Comparison of ENCODE assay signal across 9 cellular contexts in genomic region chr17:64418506-64419339, GRCh38. TPM values are rescaled to one million over a fixed set of nuclear protein-coding genes. Genes with fewer than 3 reads are reported as not detected.
DNase-seq lines count a peak whose midpoint lies in the region; ATAC-seq and TF ChIP-seq lines count a peak whose summit lies in the region.
"Had no signal": no experiment of that assay in that cellular context is flagged by ENCODE, and none has a peak within 500 bp of the region (broad histone marks: within the 10 kb centered on the region; RNA-seq: fewer than 3 reads in every experiment).

No MANE protein-coding gene starts in this region.

- H2AFZ ChIP-seq in Karpas-422 (ENCODE audit: low read length), result no peak overlapping the region
- H2AFZ ChIP-seq in OCI-LY7 (ENCODE audit: low read length), result no peak overlapping the region

- POLR2A ChIA-PET in OCI-LY7 (lab: Charles Lee), result interaction anchor here (0.6 to 1.9 kb wide), 8 partner anchors 24 to 682 kb away, joined by 3 to 7 read pairs (median 4); partner anchors contain the start of genes DDX5 and POLG2

- BruUV-seq in OCI-LY7 (replicated peaks; lab: Mats Ljungman, UMichigan), result no TSS peak

- no peaks in the 10 kb centered on the region for H3K9me3 ChIP-seq in Karpas-422 (ENCODE audit: low read length)
- no peaks in the 10 kb centered on the region for H3K9me3 ChIP-seq in OCI-LY7 (ENCODE audit: low read length)
- H3K9me3 ChIP-seq in lower lobe of right lung, result no peaks in the 10 kb centered on the region
- H3K9me3 ChIP-seq in aorta (ENCODE audit: control insufficient read depth, low read length), result no peaks in the 10 kb centered on the region

- no peaks in the 10 kb centered on the region for H3K27me3 ChIP-seq in Karpas-422 (ENCODE audit: low read length)
- H3K27me3 ChIP-seq in lower lobe of right lung (ENCODE audit: low read depth), result no peaks in the 10 kb centered on the region
- H3K27me3 ChIP-seq in aorta (ENCODE audit: control insufficient read depth in 1 of 2, insufficient read depth in 2 of 2, low read length in 1 of 2), result no peaks in the 10 kb centered on the region

- H4K20me1 ChIP-seq in Karpas-422 (ENCODE audit: insufficient read depth, low read depth, low read length) (no peaks in the 10 kb centered on the region), OCI-LY7 (ENCODE audit: insufficient read depth, low read length) (no peaks in the 10 kb centered on the region)

- no peak overlapping the region for H3K9ac ChIP-seq in Karpas-422 (ENCODE audit: low read length)

- peak; percentile 65 to 78 for ATAC-seq in lower lobe of right lung
- ATAC-seq in aorta (ENCODE audit: low FRiP score), result peak; percentile 82

- H3K4me2 ChIP-seq in Karpas-422 (ENCODE audit: low read depth, low read length, poor library complexity, severe bottlenecking), result no peak overlapping the region
- no peak overlapping the region for H3K4me2 ChIP-seq in OCI-LY7 (ENCODE audit: low read length)

- peak; percentile 86 for TF ChIP-seq CTCF in OCI-LY7 (conservative IDR thresholded peaks at IDR 0.05; ENCODE audit: low read length)
- peak; percentile 79 for TF ChIP-seq CTCF in coronary artery (IDR thresholded peaks at IDR 0.05)
- TF ChIP-seq CTCF in lower lobe of right lung (IDR thresholded peaks at IDR 0.05), result peak; percentile 82

- H3K9me2 ChIP-seq in Karpas-422 (replicated peaks; ENCODE audit: insufficient read depth, low read length), result no peaks in the 10 kb centered on the region
- no peaks in the 10 kb centered on the region for H3K9me2 ChIP-seq in OCI-LY7 (ENCODE audit: insufficient read depth, low read length)

- intact Hi-C loops in OCI-LY7 (cut with micrococcal nuclease; ENCODE audit: unreplicated experiment) (loop anchor here (1.0 kb wide), 2 partner anchors 97 to 111 kb away; no protein-coding TSS in a partner anchor), lower lobe of right lung (cut with DNase I) (loop anchor here (10.0 kb wide), 1 partner anchor 94 kb away; no protein-coding TSS in a partner anchor), aorta (cut with DNase I) (loop anchor here (2.0 to 5.0 kb wide), 2 partner anchors 96 to 112 kb away; no protein-coding TSS in a partner anchor)

- 30 to 32% methylated on average over 19 of the region's 19 CpGs for WGBS in aorta, 2 donors

- peak; percentile 0 for DNase-seq in DMS79 (lab: John Stamatoyannopoulos, UW)
- peak; percentile 84 for DNase-seq in Karpas-422
- DNase-seq in OCI-LY7 (ENCODE audit: low spot score), result peak; percentile 84
- no peak for DNase-seq in coronary artery (ENCODE audit: low spot score)
- DNase-seq in lower lobe of right lung, result no peak
- no peak for DNase-seq in aorta
- DNase-seq in cortex of kidney (lab: John Stamatoyannopoulos, UW), result no peak
- no peak for DNase-seq in stimulated activated CD4-positive, alpha-beta T cell treated with anti-CD3 and anti-CD28 coated beads, Interleukin-15, amount 100 ng/mL, for 24 hours

- no peaks in the 10 kb centered on the region for H3K36me3 ChIP-seq in Karpas-422 (ENCODE audit: insufficient read depth, low read length)
- no peaks in the 10 kb centered on the region for H3K36me3 ChIP-seq in OCI-LY7 (ENCODE audit: insufficient read depth, low read length)
- no peaks in the 10 kb centered on the region for H3K36me3 ChIP-seq in lower lobe of right lung
- no peaks in the 10 kb centered on the region for H3K36me3 ChIP-seq in aorta (ENCODE audit: control insufficient read depth in 1 of 2, insufficient read depth in 2 of 2, low read length in 1 of 2)

- H3K4me3 ChIP-seq in Karpas-422 (ENCODE audit: low read length) (no peak overlapping the region), OCI-LY7 (ENCODE audit: low read depth, low read length, poor library complexity, severe bottlenecking) (no peak overlapping the region), coronary artery (no peak overlapping the region), lower lobe of right lung (no peak overlapping the region), aorta (ENCODE audit: low read length in 2 of 2) (no peak overlapping the region)
- H3K4me3 ChIP-seq: SK-N-MC had no signal

- CTCF ChIA-PET in OCI-LY7 (lab: Charles Lee; ENCODE audit: unreplicated experiment), result interaction anchor here (0.6 to 1.0 kb wide), 3 partner anchors 98 to 109 kb away, joined by 3 read pairs; no protein-coding TSS in a partner anchor

- peaks cover 3% of the 10 kb centered on the region for H3K4me1 ChIP-seq in Karpas-422 (ENCODE audit: low read length)
- H3K4me1 ChIP-seq in OCI-LY7 (ENCODE audit: insufficient read depth, low read length, poor library complexity, severe bottlenecking), result peaks cover 11% of the 10 kb centered on the region
- peaks cover 18% of the 10 kb centered on the region for H3K4me1 ChIP-seq in lower lobe of right lung
- no peaks in the 10 kb centered on the region for H3K4me1 ChIP-seq in aorta (ENCODE audit: control insufficient read depth in 1 of 2, insufficient read depth in 2 of 2, low read length in 2 of 2)

- H3K79me2 ChIP-seq in Karpas-422 (ENCODE audit: low read length) (no peaks in the 10 kb centered on the region), OCI-LY7 (ENCODE audit: insufficient read depth, low read depth, low read length) (no peaks in the 10 kb centered on the region)

- H3K27ac ChIP-seq in Karpas-422 (ENCODE audit: low read length) (no peak overlapping the region), OCI-LY7 (ENCODE audit: low read depth, low read length, poor library complexity, severe bottlenecking) (no peak overlapping the region), coronary artery (no peak overlapping the region), lower lobe of right lung (no peak overlapping the region), aorta (ENCODE audit: low read depth in 1 of 2, low read length in 2 of 2) (no peak overlapping the region)
- H3K27ac ChIP-seq: SK-N-MC had no signal

RNA-seq across cellular contexts. Expression of gene PECAM1, which starts 28.1 kb away (rescaled TPM):
- 1.9 and 7.9 TPM in 2 replicates for total RNA-seq in Karpas-422 (2014; rRNA removed; shearing (Covaris generic); ENCODE audit: low replicate concordance)
- total RNA-seq in OCI-LY7 (2014; rRNA removed; shearing (Covaris generic)), result 14.1 and 16.6 TPM in 2 replicates
- total RNA-seq in OCI-LY7 (2022) (25.8 and 28.4 TPM in 2 replicates), lower lobe of right lung (679 TPM), aorta (100 to 1,000 TPM; 348 to 424 TPM)
- polyA plus RNA-seq in aorta, result 10 to 100 TPM in 1 of 2 donors, 1 to 10 TPM in 1; 9.1 to 11.8 TPM

RNA-seq across cellular contexts. Expression of gene MILR1, which starts 30.2 kb away (rescaled TPM):
- total RNA-seq in Karpas-422 (2014; rRNA removed; shearing (Covaris generic); ENCODE audit: low replicate concordance), result 104 and 156 TPM in 2 replicates
- total RNA-seq in OCI-LY7 (2014; rRNA removed; shearing (Covaris generic)), result 68.7 and 73.6 TPM in 2 replicates
- 92.2 and 101 TPM in 2 replicates for total RNA-seq in OCI-LY7 (2022)
- 19.6 TPM for total RNA-seq in lower lobe of right lung
- total RNA-seq in aorta, result 10 to 100 TPM; 13.0 to 29.8 TPM
- 10 to 100 TPM; 12.0 TPM for polyA plus RNA-seq in aorta

Comparison
In these comparisons a context has a peak if more than half of its experiments do, and no peak if none do; other contexts are left out.
1. DNase-seq: peak in DMS79 (single experiment), Karpas-422 (single experiment) and OCI-LY7 (single experiment); none in coronary artery (single experiment), lower lobe of right lung (single experiment), aorta (0 of 2), cortex of kidney (single experiment) and stimulated activated CD4-positive, alpha-beta T cell treated with anti-CD3 and anti-CD28 coated beads, Interleukin-15, amount 100 ng/mL, for 24 hours (single experiment).
2. RNA of gene PECAM1, which starts 28.1 kb away (total RNA-seq): 679 TPM in lower lobe of right lung (single experiment) and 348 to 424 TPM in aorta; 14.1 to 28.4 TPM in OCI-LY7 and 1.9 to 7.9 TPM in Karpas-422; every median in the first group is over 10 times any median in the second.
3. Peak in every context shown above with its lines, with median percentiles within 50 percentile points of each other: CTCF ChIP-seq.